In genomic region chr10:35218339-35218955, GRCh38 we compare ENCODE assay signal across 8 cellular contexts.
DNase-seq lines count a peak whose midpoint lies in the region; ATAC-seq and TF ChIP-seq lines count a peak whose summit lies in the region.

No MANE protein-coding gene starts in this region.

- no peaks in the 10 kb centered on the region for H3K9me3 ChIP-seq in right atrium auricular region
- no peaks in the 10 kb centered on the region for H3K9me3 ChIP-seq in gastrocnemius medialis

- ATAC-seq in HG02623 (IDR thresholded peaks at IDR 0.05; ENCODE audit: unreplicated experiment) = peak; percentile 65
- ATAC-seq in gastrocnemius medialis = peak; percentile 61 to 72

- H3K4me1 ChIP-seq in right atrium auricular region (peaks cover 0 to 24% of the 10 kb centered on the region in 2 donors), gastrocnemius medialis (peaks cover 31 to 32% of the 10 kb centered on the region in 2 donors)

- no peak for TF ChIP-seq POLR2A in gastrocnemius medialis (IDR thresholded peaks at IDR 0.05)

- intact Hi-C loops in gastrocnemius medialis (cut with DNase I; ENCODE audit: low total_unique reads) = loop anchor here (1.0 kb wide), 1 partner anchor 98 kb away; no protein-coding TSS in a partner anchor

- H3K36me3 ChIP-seq in right atrium auricular region (no peaks in the 10 kb centered on the region), gastrocnemius medialis (no peaks in the 10 kb centered on the region)

- in situ Hi-C loops in gastrocnemius medialis (cut with MboI; ENCODE audit: low sequenced_read_pairs in 4 of 4) = loop anchor here (5.0 kb wide), 2 partner anchors 96 to 101 kb away; no protein-coding TSS in a partner anchor

- no peaks in the 10 kb centered on the region for H3K27me3 ChIP-seq in right atrium auricular region
- no peaks in the 10 kb centered on the region for H3K27me3 ChIP-seq in gastrocnemius medialis

- peak; percentile 75 for TF ChIP-seq CTCF in GM12865 (IDR thresholded peaks at IDR 0.05; ENCODE audit: insufficient read depth, low read depth, low read length, missing control alignments)
- peak; percentile 68 to 88 for TF ChIP-seq CTCF in right atrium auricular region (IDR thresholded peaks at IDR 0.05)
- TF ChIP-seq CTCF in gastrocnemius medialis (IDR thresholded peaks at IDR 0.05 in 4 of 5, conservative IDR thresholded peaks at IDR 0.05 in 1 of 5) = peak; percentile 80 to 86 (median 83)

- DNase-seq in GM12865 (ENCODE audit: low read depth) (peak; percentile 92), NCI-H146 (lab: John Stamatoyannopoulos, UW) (peak; percentile 84), T-helper 2 cell (peak; percentile 44 to 91 (median 73)), amniotic stem cell (lab: John Stamatoyannopoulos, UW) (peak; percentile 89), right atrium auricular region (ENCODE audit: low spot score) (peak; percentile 92), gastrocnemius medialis (peak; percentile 55 to 74), GOT3 (lab: John Stamatoyannopoulos, UW) (no peak)

- H3K27ac ChIP-seq in right atrium auricular region = peak overlapping the region; percentile 65 to 68
- H3K27ac ChIP-seq in gastrocnemius medialis = peak overlapping the region; percentile 47 to 70 (median 58)

- H3K4me3 ChIP-seq in GM12865 (ENCODE audit: low read depth, low read length) (no peak overlapping the region), right atrium auricular region (no peak overlapping the region), gastrocnemius medialis (no peak overlapping the region)
